19 cellular contexts compared by ENCODE assay signal in genomic region chr6:11943060-11943459, GRCh38.
DNase-seq lines count a peak whose midpoint lies in the region; ATAC-seq and TF ChIP-seq lines count a peak whose summit lies in the region.
"Had no signal": no experiment of that assay in that cellular context is flagged by ENCODE, and none has a peak within 500 bp of the region (broad histone marks: within the 10 kb centered on the region; RNA-seq: fewer than 3 reads in every experiment).

No MANE protein-coding gene starts in this region.

- peaks cover 6% of the 10 kb centered on the region for H3K4me1 ChIP-seq in neural progenitor cell

- H3K9me3 Mint-ChIP-seq in neural progenitor cell: no peaks in the 10 kb centered on the region
- H3K9me3 Mint-ChIP-seq: CD14-positive monocyte; CD4-positive, alpha-beta memory T cell; GM23338 had no signal

- peak overlapping the region; percentile 81 for H3K27ac Mint-ChIP-seq in neural progenitor cell
- H3K27ac Mint-ChIP-seq: CD14-positive monocyte, GM23338 had no signal

- H2AFZ ChIP-seq in neural progenitor cell (replicated peaks): no peak overlapping the region
- H2AFZ ChIP-seq: GM23338 had no signal

- no peaks in the 10 kb centered on the region for H3F3A ChIP-seq in neural progenitor cell (ENCODE audit: low read depth)

- ATAC-seq in esophagus mucosa (peak; percentile 61), GM18517 (IDR thresholded peaks at IDR 0.05; ENCODE audit: unreplicated experiment) (no peak), GM19324 (IDR thresholded peaks at IDR 0.05; ENCODE audit: low FRiP score, unreplicated experiment) (no peak)
- no peak for ATAC-seq in stimulated activated naive CD8-positive, alpha-beta T cell treated with anti-CD3 and anti-CD28 coated beads, Interleukin-15, Interleukin-2, amounts not matched to agents 100 U/mL and 50 U/mL, for 24 hours
- ATAC-seq: GM12878, GM23338 had no signal

- H3K4me1 Mint-ChIP-seq in neural progenitor cell: peaks cover 9% of the 10 kb centered on the region
- H3K4me1 Mint-ChIP-seq: CD4-positive, alpha-beta memory T cell had no signal

- H3K36me3 Mint-ChIP-seq in neural progenitor cell: no peaks in the 10 kb centered on the region
- H3K36me3 Mint-ChIP-seq: CD14-positive monocyte; CD4-positive, alpha-beta memory T cell had no signal

- H3K36me3 ChIP-seq in neural progenitor cell: no peaks in the 10 kb centered on the region
- H3K36me3 ChIP-seq: BLaER1 had no signal

- no peaks in the 10 kb centered on the region for H3K9me3 ChIP-seq in neural progenitor cell (ENCODE audit: low read depth)
- H3K9me3 ChIP-seq: BLaER1 had no signal

- H3K27ac ChIP-seq in neural progenitor cell: no peak overlapping the region
- H3K27ac ChIP-seq: BLaER1, HL-60 had no signal

- no peak overlapping the region for H3K4me2 ChIP-seq in neural progenitor cell
- H3K4me2 ChIP-seq: BLaER1, GM23338 had no signal

- no peak overlapping the region for H3K4me3 Mint-ChIP-seq in neural progenitor cell
- H3K4me3 Mint-ChIP-seq: CD14-positive monocyte; CD4-positive, alpha-beta memory T cell; GM23338 had no signal

- H3K4me3 ChIP-seq in neural progenitor cell: no peak overlapping the region
- H3K4me3 ChIP-seq: BLaER1, GM12878, GM23338 had no signal

- no peak overlapping the region for H3K9ac ChIP-seq in neural progenitor cell
- H3K9ac ChIP-seq: BLaER1 had no signal

- H3K27me3 Mint-ChIP-seq in neural progenitor cell (ENCODE audit: insufficient read depth, low read depth): peaks cover 4% of the 10 kb centered on the region
- H3K27me3 Mint-ChIP-seq: CD4-positive, alpha-beta memory T cell had no signal

- in situ Hi-C loops in Caki2 (cut with HindIII; ENCODE audit: low pct_unique_long_range_greater_than_20kb, low sequenced_read_pairs): no loop called here

- no peaks in the 10 kb centered on the region for H3K27me3 ChIP-seq in neural progenitor cell
- H3K27me3 ChIP-seq: BLaER1 had no signal

- H4K20me1 ChIP-seq in neural progenitor cell (ENCODE audit: low read depth): no peaks in the 10 kb centered on the region
- H4K20me1 ChIP-seq: BLaER1 had no signal

- peak; percentile 8 for DNase-seq in Caki2 (ENCODE audit: low read depth)
- peak; percentile 12 for DNase-seq in amniotic epithelial cell (ENCODE audit: low read depth)
- no peak for DNase-seq in neural progenitor cell (ENCODE audit: low spot score)
- DNase-seq in stimulated activated naive CD8-positive, alpha-beta T cell treated with anti-CD3 and anti-CD28 coated beads, Interleukin-15, Interleukin-2, amounts not matched to agents 100 U/mL and 50 U/mL, for 24 hours: no peak
- DNase-seq: 8988T; Calu3; CD4-positive, alpha-beta memory T cell; DMS79 treated with DMSO at 0.1 percent for 48 hours; GF-D8; HCEC 1CT; IMR-90 had no signal

- no peaks in the 10 kb centered on the region for H3K79me2 ChIP-seq in neural progenitor cell (ENCODE audit: low read depth)

- TF ChIP-seq CTCF in neural progenitor cell (IDR thresholded peaks at IDR 0.05): no peak

Comparison
In these comparisons a context has a peak if more than half of its experiments do, and no peak if none do; other contexts are left out.
1. DNase-seq: peak in Caki2 (single experiment) and amniotic epithelial cell (single experiment); none in neural progenitor cell (single experiment) and stimulated activated naive CD8-positive, alpha-beta T cell treated with anti-CD3 and anti-CD28 coated beads, Interleukin-15, Interleukin-2, amounts not matched to agents 100 U/mL and 50 U/mL, for 24 hours (single experiment).